ENCODE assay signal across 15 cellular contexts in genomic region chr10:99522511-99523250, GRCh38. TPM values are rescaled to one million over a fixed set of nuclear protein-coding genes. Genes with fewer than 3 reads are reported as not detected.
A peak's percentile ranks its signal among the peaks of the same experiment; 100 is the strongest.
DNase-seq lines count a peak whose midpoint lies in the region; ATAC-seq and TF ChIP-seq lines count a peak whose summit lies in the region.
"Had no signal": no experiment of that assay in that cellular context is flagged by ENCODE, and none has a peak within 500 bp of the region (broad histone marks: within the 10 kb centered on the region; RNA-seq: fewer than 3 reads in every experiment).

No MANE protein-coding gene starts in this region.

- no peaks in the 10 kb centered on the region for H3K9me3 ChIP-seq in A673 (ENCODE audit: low read depth, low read length, poor library complexity, severe bottlenecking)
- H3K9me3 ChIP-seq in HUES48 (ENCODE audit: control insufficient read depth, insufficient read depth, low read length) = no peaks in the 10 kb centered on the region
- H3K9me3 ChIP-seq: adrenal gland had no signal

- H3K4me1 Mint-ChIP-seq in endothelial cell (ENCODE audit: unreplicated experiment) = peaks cover 58% of the 10 kb centered on the region
- H3K4me1 Mint-ChIP-seq in natural killer cell = peaks cover 8 to 12% of the 10 kb centered on the region in 2 donors

- H3K27me3 ChIP-seq in A673 (replicated peaks; ENCODE audit: insufficient read depth, low read depth, low read length, poor library complexity) (peaks cover 86% of the 10 kb centered on the region), HUES48 (ENCODE audit: control insufficient read depth, insufficient read depth, low read length) (peaks cover 100% of the 10 kb centered on the region)

- intact Hi-C loops in A673 (cut with micrococcal nuclease; ENCODE audit: unreplicated experiment) = no loop called here
- intact Hi-C loops in natural killer cell (cut with micrococcal nuclease) = no loop called here

- DNase-seq in A673 (ENCODE audit: low spot score) (no peak), endothelial cell (ENCODE audit: low spot score) (peak; percentile 88), natural killer cell (no peak), D341Med (ENCODE audit: low spot score) (no peak), DMS153 (lab: John Stamatoyannopoulos, UW) (no peak), DMS114 treated with DMSO at 0.1 percent for 48 hours (lab: John Stamatoyannopoulos, UW; ENCODE audit: unreplicated experiment) (no peak)
- DNase-seq: activated CD4-positive, alpha-beta T cell treated with anti-CD3 and anti-CD28 coated beads for 48 hours; adrenal gland; NCI-H1105 had no signal

- CTCF ChIA-PET in A673 (lab: Charles Lee) = no interaction called here

- peaks cover 12% of the 10 kb centered on the region for H3K27me3 Mint-ChIP-seq in endothelial cell (ENCODE audit: unreplicated experiment)
- H3K27me3 Mint-ChIP-seq in natural killer cell (ENCODE audit: low read depth in 2 of 2) = peaks cover 49 to 68% of the 10 kb centered on the region in 2 donors

- no peak overlapping the region for H3K27ac ChIP-seq in A673 (ENCODE audit: low read depth, low read length, poor library complexity, severe bottlenecking)
- no peak overlapping the region for H3K27ac ChIP-seq in HUES48 (ENCODE audit: low read depth, low read length)
- H3K27ac ChIP-seq: adrenal gland, C4-2B had no signal

- ATAC-seq in natural killer cell (no peak), GM19455 (IDR thresholded peaks at IDR 0.05; ENCODE audit: unreplicated experiment) (no peak)

- H3K36me3 ChIP-seq in A673 (ENCODE audit: insufficient read depth, low read length, poor library complexity, severe bottlenecking) (no peaks in the 10 kb centered on the region), HUES48 (ENCODE audit: control insufficient read depth, insufficient read depth, low read length) (no peaks in the 10 kb centered on the region)
- H3K36me3 ChIP-seq: adrenal gland had no signal

- H3K9ac ChIP-seq in HUES48 (ENCODE audit: low read depth, low read length) = no peak overlapping the region

- peak overlapping the region; percentile 27 for H3K4me3 ChIP-seq in A673 (ENCODE audit: low read depth, low read length, poor library complexity, severe bottlenecking)
- H3K4me3 ChIP-seq in HUES48 (ENCODE audit: low read depth, low read length) = peak overlapping the region; percentile 57

- H3K36me3 Mint-ChIP-seq in endothelial cell (ENCODE audit: low read depth, unreplicated experiment) (peaks cover 8% of the 10 kb centered on the region), natural killer cell (no peaks in the 10 kb centered on the region)

- no peaks in the 10 kb centered on the region for H3K9me3 Mint-ChIP-seq in endothelial cell (ENCODE audit: unreplicated experiment)
- H3K9me3 Mint-ChIP-seq in natural killer cell = no peaks in the 10 kb centered on the region

- H3K4me3 Mint-ChIP-seq in endothelial cell (ENCODE audit: unreplicated experiment) (peak overlapping the region; percentile 89), natural killer cell (peak overlapping the region; percentile 87)

- H3K4me1 ChIP-seq in A673 (ENCODE audit: insufficient read depth, low read length, poor library complexity, severe bottlenecking) (no peaks in the 10 kb centered on the region), HUES48 (ENCODE audit: control insufficient read depth, insufficient read depth, low read length) (peaks cover 55% of the 10 kb centered on the region)
- H3K4me1 ChIP-seq: adrenal gland had no signal

- TF ChIP-seq CTCF in A673 (conservative IDR thresholded peaks at IDR 0.05; ENCODE audit: low read depth, low read length) (no peak), endothelial cell (IDR thresholded peaks at IDR 0.05; ENCODE audit: unreplicated experiment) (no peak), natural killer cell (IDR thresholded peaks at IDR 0.05) (no peak)

- H3K27ac Mint-ChIP-seq in endothelial cell (ENCODE audit: unreplicated experiment) = peak overlapping the region; percentile 99
- peak overlapping the region in 1 of 2 donors; percentile 9 for H3K27ac Mint-ChIP-seq in natural killer cell
- H3K27ac Mint-ChIP-seq: memory B cell had no signal

- BruUV-seq in A673 (replicated peaks; lab: Mats Ljungman, UMichigan) = no TSS peak

- POLR2A ChIA-PET in A673 (lab: Charles Lee; ENCODE audit: low non-redundant PET) = no interaction called here

RNA-seq across cellular contexts. Expression of gene NKX2-3, which starts 10.1 kb away (rescaled TPM):
- total RNA-seq in A673 (2021) (0.20 TPM in 1 of 2 replicates, not detected in the other), endothelial cell (ENCODE audit: unreplicated experiment) (0.82 TPM), natural killer cell (not detected)
- total RNA-seq: adrenal gland, glomerular endothelial cell, HT1080 had no signal
